2 cellular contexts compared by ENCODE assay signal in genomic region chr9:19232117-19232829, GRCh38.
TF ChIP-seq lines count a peak whose summit lies in the region.

No MANE protein-coding gene starts in this region.

TF ChIP-seq in H1, 55 proteins besides CTCF, POLR2A, EP300 and RAD21:
- TF ChIP-seq CHD7 (IDR thresholded peaks at IDR 0.05; ENCODE audit: insufficient replicate concordance, low read length) (no peak), CBX5 (IDR thresholded peaks at IDR 0.05; ENCODE audit: low read depth, low read length) (no peak), MAFK (IDR thresholded peaks at IDR 0.05; ENCODE audit: low read depth, low read length) (no peak), EGR1 (IDR thresholded peaks at IDR 0.05; ENCODE audit: borderline replicate concordance, low read depth, low read length) (no peak), YY1 (IDR thresholded peaks at IDR 0.05; ENCODE audit: low read depth, low read length) (no peak), GABPA (IDR thresholded peaks at IDR 0.05; ENCODE audit: borderline replicate concordance, insufficient read depth, low read length) (no peak), EZH2 (IDR thresholded peaks at IDR 0.05; ENCODE audit: low read depth, low read length, severe bottlenecking) (no peak), MAX (IDR thresholded peaks at IDR 0.05) (no peak), SIRT6 (IDR thresholded peaks at IDR 0.05; ENCODE audit: low read length) (no peak), ATF2 (IDR thresholded peaks at IDR 0.05; ENCODE audit: low read length) (no peak), RNF2 (IDR thresholded peaks at IDR 0.05; ENCODE audit: borderline replicate concordance, low read depth, low read length, missing control alignments, poor library complexity, severe bottlenecking) (no peak), HDAC6 (IDR thresholded peaks at IDR 0.05; ENCODE audit: low read depth, low read length) (no peak)

TF ChIP-seq in WTC11, 78 proteins besides CTCF, POLR2A, EP300 and RAD21:
- TF ChIP-seq AR (CRISPR knock-in tag; IDR thresholded peaks at IDR 0.05) (no peak), CDX4 (CRISPR knock-in tag; IDR thresholded peaks at IDR 0.05; ENCODE audit: borderline replicate concordance) (no peak), CREM (CRISPR knock-in tag; IDR thresholded peaks at IDR 0.05) (no peak), NFE2L1 (CRISPR knock-in tag; IDR thresholded peaks at IDR 0.05) (no peak)
